19 cellular contexts compared by ENCODE assay signal in the genomic region with DNA sequence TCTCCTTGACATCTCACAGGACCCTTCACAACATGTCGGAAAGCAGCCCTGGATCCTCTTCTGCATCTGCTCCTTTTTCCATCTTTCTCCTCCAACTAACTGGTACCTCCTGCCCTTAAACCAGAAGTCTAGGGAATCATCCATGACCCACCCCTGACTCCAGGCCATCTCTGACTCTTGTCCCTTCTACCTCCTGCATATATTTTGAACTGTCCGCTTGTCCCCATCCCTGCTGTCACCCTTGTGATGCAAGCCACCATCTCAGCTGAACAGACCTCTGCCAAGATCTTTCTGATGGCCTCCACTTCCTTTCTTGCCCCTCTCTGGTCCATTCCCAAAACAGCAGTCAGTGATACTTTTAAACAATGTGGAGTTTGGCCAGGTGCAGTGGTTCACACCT. TPM values are rescaled to one million over a fixed set of nuclear protein-coding genes. Genes with fewer than 3 reads are reported as not detected.
DNase-seq lines count a peak whose midpoint lies in the region; ATAC-seq, FAIRE-seq and TF ChIP-seq lines count a peak whose summit lies in the region.
"Had no signal": no experiment of that assay in that cellular context is flagged by ENCODE, and none has a peak within 500 bp of the region (broad histone marks: within the 10 kb centered on the region; RNA-seq: fewer than 3 reads in every experiment).

No MANE protein-coding gene starts in this region.

- H3K9me3 Mint-ChIP-seq in CD14-positive monocyte, result peaks cover 0 to 3% (median 0%) of the 10 kb centered on the region in 7 donors
- no peaks in the 10 kb centered on the region for H3K9me3 Mint-ChIP-seq in Caco-2 (ENCODE audit: unreplicated experiment)
- H3K9me3 Mint-ChIP-seq: CD8-positive, alpha-beta T cell had no signal

- H3K4me3 ChIP-seq in Caco-2 (ENCODE audit: low read depth, low read length) (no peak overlapping the region), kidney (ENCODE audit: low read length in 2 of 2) (no peak overlapping the region), suprapubic skin (no peak overlapping the region), tibial nerve (no peak overlapping the region)
- H3K4me3 ChIP-seq: A549 had no signal

- intact Hi-C loops in CD14-positive monocyte (cut with micrococcal nuclease) (loop anchor here in 1 of 2 donors (5.0 kb wide), 1 partner anchor 153 kb away; no protein-coding TSS in a partner anchor), Caco-2 (cut with micrococcal nuclease; ENCODE audit: unreplicated experiment) (no loop called here), kidney (cut with DNase I) (no loop called here)

- POLR2A ChIA-PET in Caco-2 (lab: Charles Lee), result no interaction called here

- DNase-seq in CD14-positive monocyte (ENCODE audit: low spot score) (no peak), Caco-2 (no peak), kidney (peak; percentile 1), suprapubic skin (ENCODE audit: low spot score in 2 of 2) (peak; percentile 13 to 21), NCI-H345 treated with DMSO at 0.1 percent for 48 hours (lab: John Stamatoyannopoulos, UW; ENCODE audit: unreplicated experiment) (no peak), tibial nerve (ENCODE audit: low spot score in 2 of 2) (no peak), left lobe of liver (ENCODE audit: low spot score) (no peak)
- DNase-seq: BE2C; CD8-positive, alpha-beta T cell; COR-L47; DND-41; GDM1; GOT3; H9 had no signal

- FAIRE-seq in kidney (lab: Jason Lieb, UNC), result no peak
- FAIRE-seq: A549, GM12892 had no signal

- ATAC-seq in left lobe of liver, result no peak
- ATAC-seq: A549; CD8-positive, alpha-beta T cell had no signal

- H3K27me3 Mint-ChIP-seq in CD14-positive monocyte (ENCODE audit: low read depth in 3 of 3), result peaks cover 0 to 6% (median 0%) of the 10 kb centered on the region in 3 donors
- H3K27me3 Mint-ChIP-seq in Caco-2 (ENCODE audit: insufficient read depth, unreplicated experiment), result no peaks in the 10 kb centered on the region

- TF ChIP-seq CTCF in CD14-positive monocyte (IDR thresholded peaks at IDR 0.05), result no peak
- TF ChIP-seq CTCF in Caco-2 (IDR thresholded peaks at IDR 0.05; ENCODE audit: insufficient read depth in 1 of 2, low read depth in 1 of 2, low read length in 1 of 2, severe bottlenecking in 1 of 2, unreplicated experiment in 1 of 2), result no peak
- no peak for TF ChIP-seq CTCF in kidney (IDR thresholded peaks at IDR 0.05; ENCODE audit: borderline replicate concordance, extremely low read depth, insufficient read depth)
- no peak for TF ChIP-seq CTCF in suprapubic skin (IDR thresholded peaks at IDR 0.05)
- TF ChIP-seq CTCF in tibial nerve (IDR thresholded peaks at IDR 0.05), result no peak

- TF ChIP-seq POLR2A in suprapubic skin (IDR thresholded peaks at IDR 0.05) (no peak), tibial nerve (IDR thresholded peaks at IDR 0.05) (no peak)

- H3K4me1 Mint-ChIP-seq in CD14-positive monocyte, result peaks cover 45% of the 10 kb centered on the region
- H3K4me1 Mint-ChIP-seq in Caco-2 (ENCODE audit: low read depth, unreplicated experiment), result peaks cover 6% of the 10 kb centered on the region

- H3K36me3 Mint-ChIP-seq in CD14-positive monocyte (peaks cover 12 to 18% of the 10 kb centered on the region in 2 donors), Caco-2 (ENCODE audit: insufficient read depth, unreplicated experiment) (peaks cover 30% of the 10 kb centered on the region)
- H3K36me3 Mint-ChIP-seq: CD8-positive, alpha-beta T cell had no signal

- no TSS peak for BruUV-seq in Caco-2 (replicated peaks; lab: Mats Ljungman, UMichigan)

- no peak overlapping the region for H3K9ac ChIP-seq in kidney (ENCODE audit: low read length in 2 of 2)

- H3K9me3 ChIP-seq in Caco-2, result no peaks in the 10 kb centered on the region
- H3K9me3 ChIP-seq in kidney (ENCODE audit: control insufficient read depth in 1 of 2, low read length in 2 of 2), result no peaks in the 10 kb centered on the region
- H3K9me3 ChIP-seq in suprapubic skin, result no peaks in the 10 kb centered on the region
- H3K9me3 ChIP-seq in tibial nerve, result no peaks in the 10 kb centered on the region
- H3K9me3 ChIP-seq: A549, BE2C had no signal

- H3K36me3 ChIP-seq in Caco-2 (ENCODE audit: control insufficient read depth, insufficient read depth, low read length) (no peaks in the 10 kb centered on the region; the same call in none of the 2 replicates), kidney (ENCODE audit: control insufficient read depth in 1 of 2, insufficient read depth in 2 of 2, low read length in 2 of 2) (no peaks in the 10 kb centered on the region), suprapubic skin (no peaks in the 10 kb centered on the region), tibial nerve (no peaks in the 10 kb centered on the region)
- H3K36me3 ChIP-seq: BE2C had no signal

- H3K4me3 Mint-ChIP-seq in CD14-positive monocyte (no peak overlapping the region), Caco-2 (ENCODE audit: unreplicated experiment) (no peak overlapping the region)
- H3K4me3 Mint-ChIP-seq: CD8-positive, alpha-beta T cell; H9 had no signal

- 97% methylated on average over 2 of the region's 2 CpGs for WGBS in suprapubic skin
- WGBS in tibial nerve, 2 donors, result 100% methylated on average over 2 of the region's 2 CpGs

- H3K27me3 ChIP-seq in Caco-2 (replicated peaks; ENCODE audit: control insufficient read depth, insufficient read depth, low read length) (no peaks in the 10 kb centered on the region), suprapubic skin (no peaks in the 10 kb centered on the region), tibial nerve (no peaks in the 10 kb centered on the region)
- H3K27me3 ChIP-seq: BE2C had no signal

- TF ChIP-seq EP300 in suprapubic skin (IDR thresholded peaks at IDR 0.05), result no peak
- TF ChIP-seq EP300 in tibial nerve (IDR thresholded peaks at IDR 0.05), result no peak

- H3K27ac Mint-ChIP-seq in CD14-positive monocyte (peak overlapping the region in 5 of 7 donors; percentile 24 to 80 (median 71)), Caco-2 (ENCODE audit: unreplicated experiment) (peak overlapping the region; percentile 46)
- H3K27ac Mint-ChIP-seq: CD8-positive, alpha-beta T cell; H9 had no signal

- H3K27ac ChIP-seq in kidney (ENCODE audit: low read depth in 2 of 2, low read length in 2 of 2) (no peak overlapping the region), suprapubic skin (no peak overlapping the region), tibial nerve (no peak overlapping the region)
- H3K27ac ChIP-seq: A549, C4-2B had no signal

- H3K4me1 ChIP-seq in Caco-2 (no peaks in the 10 kb centered on the region), kidney (ENCODE audit: control insufficient read depth in 1 of 2, insufficient read depth in 1 of 2, low read depth in 1 of 2, low read length in 2 of 2) (no peaks in the 10 kb centered on the region), suprapubic skin (peaks cover 8% of the 10 kb centered on the region), tibial nerve (no peaks in the 10 kb centered on the region)
- H3K4me1 ChIP-seq: A549, BE2C had no signal

- CTCF ChIA-PET in Caco-2 (lab: Charles Lee), result no interaction called here

RNA-seq across cellular contexts. Expression of a gene that starts 7.0 kb away (rescaled TPM):
- polyA plus RNA-seq in CD14-positive monocyte (not detected), kidney (ENCODE audit: insufficient read depth, low read depth, low replicate concordance) (not detected)
- total RNA-seq in Caco-2 (2022) (11.5 and 14.1 TPM in 2 replicates), kidney (1.0 TPM), suprapubic skin (1 to 10 TPM in 1 of 4 donors, under 1 TPM in 1, not detected in 2; 0.30 to 5.7 TPM), tibial nerve (under 1 TPM in 1 of 4 donors, not detected in 3; 0.42 TPM), left lobe of liver (not detected)

RNA-seq across cellular contexts. Expression of a gene that starts 7.1 kb away (rescaled TPM):
- polyA plus RNA-seq in CD14-positive monocyte, result not detected
- total RNA-seq in Caco-2 (2022), result 4.6 and 5.3 TPM in 2 replicates
- not detected for total RNA-seq in kidney
- polyA plus RNA-seq in kidney (ENCODE audit: insufficient read depth, low read depth, low replicate concordance), result not detected
- total RNA-seq in suprapubic skin, result under 1 TPM in 1 of 4 donors, not detected in 3; 0.21 TPM
- not detected for total RNA-seq in tibial nerve
- not detected for total RNA-seq in left lobe of liver
- total RNA-seq: CD8-positive, alpha-beta T cell; H9; HT1080 had no signal
- polyA plus RNA-seq: AG04450 had no signal

Comparison
In these comparisons a context has a peak if more than half of its experiments do, and no peak if none do; other contexts are left out.
1. DNase-seq: peak in kidney (single experiment) and suprapubic skin (2 of 2); none in CD14-positive monocyte (single experiment), Caco-2 (0 of 2), NCI-H345 treated with DMSO at 0.1 percent for 48 hours (single experiment), tibial nerve (0 of 2) and left lobe of liver (single experiment).